8 cellular contexts compared by ENCODE assay signal in genomic region chr2:33069894-33070651, GRCh38.
A peak's percentile ranks its signal among the peaks of the same experiment; 100 is the strongest.
DNase-seq lines count a peak whose midpoint lies in the region; ATAC-seq and TF ChIP-seq lines count a peak whose summit lies in the region.

No MANE protein-coding gene starts in this region.

- peak overlapping the region in 6 of 12 donors; percentile 7 to 53 (median 34) for H3K27ac ChIP-seq in heart left ventricle
- no peak overlapping the region for H3K27ac ChIP-seq in CD8-positive, alpha-beta T cell (ENCODE audit: low read depth, low read length)

- intact Hi-C loops in activated naive CD4-positive, alpha-beta T cell treated with anti-CD3 and anti-CD28 coated beads for 36 hours (cut with micrococcal nuclease) = loop anchor here (1.0 kb wide), 1 partner anchor 251 kb away; no protein-coding TSS in a partner anchor
- intact Hi-C loops in activated CD4-positive, alpha-beta memory T cell treated with anti-CD3 and anti-CD28 coated beads for 36 hours (cut with micrococcal nuclease) = loop anchor here (1.0 to 10.0 kb wide), 2 partner anchors 251 to 525 kb away; partner anchors contain the start of gene FAM98A
- intact Hi-C loops in heart left ventricle (cut with DNase I) = loop anchor here in 1 of 10 donors (2.0 kb wide), 1 partner anchor 21 kb away; no protein-coding TSS in a partner anchor
- intact Hi-C loops in CD8-positive, alpha-beta T cell (cut with DNase I, micrococcal nuclease) = no loop called here

- in situ Hi-C loops in HAP-1 (cut with MboI; ENCODE audit: low sequenced_read_pairs) = no loop called here

- H3K4me1 Mint-ChIP-seq in activated naive CD4-positive, alpha-beta T cell treated with anti-CD3 and anti-CD28 coated beads for 36 hours (ENCODE audit: low read depth) = peaks cover 7% of the 10 kb centered on the region
- no peaks in the 10 kb centered on the region for H3K4me1 Mint-ChIP-seq in activated naive CD4-positive, alpha-beta T cell treated with anti-CD3 and anti-CD28 coated beads, Interleukin-2, amount 10 ng/mL, durations not matched to agents 7 days and 5 days
- peaks cover 4% of the 10 kb centered on the region for H3K4me1 Mint-ChIP-seq in activated CD4-positive, alpha-beta memory T cell treated with anti-CD3 and anti-CD28 coated beads for 36 hours (ENCODE audit: low read depth)
- H3K4me1 Mint-ChIP-seq in CD8-positive, alpha-beta T cell (ENCODE audit: low read depth) = no peaks in the 10 kb centered on the region

- CTCF ChIA-PET in activated naive CD4-positive, alpha-beta T cell treated with anti-CD3 and anti-CD28 coated beads for 36 hours (lab: Charles Lee) = no interaction called here
- CTCF ChIA-PET in activated naive CD4-positive, alpha-beta T cell treated with anti-CD3 and anti-CD28 coated beads, Interleukin-2, amount 10 ng/mL, durations not matched to agents 7 days and 5 days (lab: Charles Lee) = no interaction called here
- CTCF ChIA-PET in activated CD4-positive, alpha-beta memory T cell treated with anti-CD3 and anti-CD28 coated beads for 36 hours (lab: Charles Lee) = no interaction called here
- CTCF ChIA-PET in CD8-positive, alpha-beta T cell (lab: Charles Lee) = no interaction called here

- H3K27me3 ChIP-seq in heart left ventricle (no peaks in the 10 kb centered on the region), HAP-1 (ENCODE audit: low read depth) (no peaks in the 10 kb centered on the region)
- no peaks in the 10 kb centered on the region for H3K27me3 ChIP-seq in CD8-positive, alpha-beta T cell (ENCODE audit: insufficient read depth, low read length)

- POLR2A ChIA-PET in activated CD4-positive, alpha-beta memory T cell treated with anti-CD3 and anti-CD28 coated beads for 36 hours (lab: Charles Lee) = no interaction called here
- POLR2A ChIA-PET in CD8-positive, alpha-beta T cell (lab: Charles Lee) = no interaction called here

- peak; percentile 66 for DNase-seq in activated naive CD4-positive, alpha-beta T cell treated with anti-CD3 and anti-CD28 coated beads for 36 hours
- no peak for DNase-seq in activated naive CD4-positive, alpha-beta T cell treated with anti-CD3 and anti-CD28 coated beads, Interleukin-2, amount 10 ng/mL, durations not matched to agents 7 days and 5 days
- DNase-seq in activated CD4-positive, alpha-beta memory T cell treated with anti-CD3 and anti-CD28 coated beads for 36 hours = peak; percentile 77
- DNase-seq in heart left ventricle (peak in 2 of 5 donors; percentile 52 to 66), HAP-1 (ENCODE audit: low spot score in 2 of 2) (no peak)
- peak; percentile 7 for DNase-seq in stimulated activated CD4-positive, alpha-beta T cell treated with anti-CD3 and anti-CD28 coated beads, Interleukin-4, amount 100 ng/mL, for 1 hour
- DNase-seq in CD8-positive, alpha-beta T cell = no peak

- 82 to 84% (median 84%) methylated on average over 10 of the region's 10 CpGs for WGBS in heart left ventricle, 4 donors

- H3K9me3 Mint-ChIP-seq in activated naive CD4-positive, alpha-beta T cell treated with anti-CD3 and anti-CD28 coated beads for 36 hours = no peaks in the 10 kb centered on the region
- no peaks in the 10 kb centered on the region for H3K9me3 Mint-ChIP-seq in activated naive CD4-positive, alpha-beta T cell treated with anti-CD3 and anti-CD28 coated beads, Interleukin-2, amount 10 ng/mL, durations not matched to agents 7 days and 5 days
- no peaks in the 10 kb centered on the region for H3K9me3 Mint-ChIP-seq in activated CD4-positive, alpha-beta memory T cell treated with anti-CD3 and anti-CD28 coated beads for 36 hours
- H3K9me3 Mint-ChIP-seq in CD8-positive, alpha-beta T cell = no peaks in the 10 kb centered on the region

- H3K36me3 Mint-ChIP-seq in activated naive CD4-positive, alpha-beta T cell treated with anti-CD3 and anti-CD28 coated beads for 36 hours (ENCODE audit: low read depth) = no peaks in the 10 kb centered on the region
- H3K36me3 Mint-ChIP-seq in activated naive CD4-positive, alpha-beta T cell treated with anti-CD3 and anti-CD28 coated beads, Interleukin-2, amount 10 ng/mL, durations not matched to agents 7 days and 5 days = no peaks in the 10 kb centered on the region
- H3K36me3 Mint-ChIP-seq in activated CD4-positive, alpha-beta memory T cell treated with anti-CD3 and anti-CD28 coated beads for 36 hours = no peaks in the 10 kb centered on the region
- H3K36me3 Mint-ChIP-seq in CD8-positive, alpha-beta T cell = no peaks in the 10 kb centered on the region

- no peak overlapping the region for H3K4me3 Mint-ChIP-seq in activated naive CD4-positive, alpha-beta T cell treated with anti-CD3 and anti-CD28 coated beads for 36 hours
- H3K4me3 Mint-ChIP-seq in activated naive CD4-positive, alpha-beta T cell treated with anti-CD3 and anti-CD28 coated beads, Interleukin-2, amount 10 ng/mL, durations not matched to agents 7 days and 5 days = no peak overlapping the region
- H3K4me3 Mint-ChIP-seq in activated CD4-positive, alpha-beta memory T cell treated with anti-CD3 and anti-CD28 coated beads for 36 hours = no peak overlapping the region
- H3K4me3 Mint-ChIP-seq in CD8-positive, alpha-beta T cell = no peak overlapping the region

- H3K36me3 ChIP-seq in heart left ventricle = no peaks in the 10 kb centered on the region
- H3K36me3 ChIP-seq in HAP-1 (replicated peaks) = no peaks in the 10 kb centered on the region
- H3K36me3 ChIP-seq in CD8-positive, alpha-beta T cell (ENCODE audit: insufficient read depth, low read length) = no peaks in the 10 kb centered on the region

- H3K4me1 ChIP-seq in heart left ventricle (peaks cover 0 to 29% (median 12%) of the 10 kb centered on the region in 12 donors), HAP-1 (no peaks in the 10 kb centered on the region)
- no peaks in the 10 kb centered on the region for H3K4me1 ChIP-seq in CD8-positive, alpha-beta T cell (ENCODE audit: insufficient read depth, low read length)

- H3K27me3 Mint-ChIP-seq in activated naive CD4-positive, alpha-beta T cell treated with anti-CD3 and anti-CD28 coated beads for 36 hours (ENCODE audit: low read depth) = peaks cover 16% of the 10 kb centered on the region
- H3K27me3 Mint-ChIP-seq in activated naive CD4-positive, alpha-beta T cell treated with anti-CD3 and anti-CD28 coated beads, Interleukin-2, amount 10 ng/mL, durations not matched to agents 7 days and 5 days = no peaks in the 10 kb centered on the region
- H3K27me3 Mint-ChIP-seq in activated CD4-positive, alpha-beta memory T cell treated with anti-CD3 and anti-CD28 coated beads for 36 hours = peaks cover 14% of the 10 kb centered on the region
- peaks cover 4% of the 10 kb centered on the region for H3K27me3 Mint-ChIP-seq in CD8-positive, alpha-beta T cell (ENCODE audit: low read depth)

- TF ChIP-seq POLR2A in heart left ventricle (IDR thresholded peaks at IDR 0.05) = no peak

- H3K27ac Mint-ChIP-seq in activated naive CD4-positive, alpha-beta T cell treated with anti-CD3 and anti-CD28 coated beads for 36 hours = no peak overlapping the region
- no peak overlapping the region for H3K27ac Mint-ChIP-seq in activated naive CD4-positive, alpha-beta T cell treated with anti-CD3 and anti-CD28 coated beads, Interleukin-2, amount 10 ng/mL, durations not matched to agents 7 days and 5 days
- no peak overlapping the region for H3K27ac Mint-ChIP-seq in activated CD4-positive, alpha-beta memory T cell treated with anti-CD3 and anti-CD28 coated beads for 36 hours
- H3K27ac Mint-ChIP-seq in CD8-positive, alpha-beta T cell = no peak overlapping the region

- no peak overlapping the region for H3K4me3 ChIP-seq in heart left ventricle
- H3K4me3 ChIP-seq in HAP-1 = no peak overlapping the region
- no peak overlapping the region for H3K4me3 ChIP-seq in CD8-positive, alpha-beta T cell (ENCODE audit: low read depth, low read length)

- no peak for TF ChIP-seq CTCF in heart left ventricle (IDR thresholded peaks at IDR 0.05)
- TF ChIP-seq CTCF in CD8-positive, alpha-beta T cell (IDR thresholded peaks at IDR 0.05) = no peak

- ATAC-seq in heart left ventricle = peak; percentile 56 to 96 (median 85)
- ATAC-seq in GM21367 (IDR thresholded peaks at IDR 0.05; ENCODE audit: unreplicated experiment) = no peak
- no peak for ATAC-seq in CD8-positive, alpha-beta T cell

- H3K9me3 ChIP-seq in heart left ventricle (no peaks in the 10 kb centered on the region), HAP-1 (no peaks in the 10 kb centered on the region)
- no peaks in the 10 kb centered on the region for H3K9me3 ChIP-seq in CD8-positive, alpha-beta T cell (ENCODE audit: low read length)

Comparison
In these comparisons a context has a peak if more than half of its experiments do, and no peak if none do; other contexts are left out.
1. DNase-seq: peak in activated naive CD4-positive, alpha-beta T cell treated with anti-CD3 and anti-CD28 coated beads for 36 hours (single experiment), activated CD4-positive, alpha-beta memory T cell treated with anti-CD3 and anti-CD28 coated beads for 36 hours (single experiment) and stimulated activated CD4-positive, alpha-beta T cell treated with anti-CD3 and anti-CD28 coated beads, Interleukin-4, amount 100 ng/mL, for 1 hour (single experiment); none in activated naive CD4-positive, alpha-beta T cell treated with anti-CD3 and anti-CD28 coated beads, Interleukin-2, amount 10 ng/mL, durations not matched to agents 7 days and 5 days (single experiment), HAP-1 (0 of 2) and CD8-positive, alpha-beta T cell (0 of 7).
2. ATAC-seq: peak in heart left ventricle (4 of 4); none in GM21367 (single experiment) and CD8-positive, alpha-beta T cell (single experiment).
3. intact Hi-C loops: an anchor here in activated naive CD4-positive, alpha-beta T cell treated with anti-CD3 and anti-CD28 coated beads for 36 hours (1.0 kb wide) and activated CD4-positive, alpha-beta memory T cell treated with anti-CD3 and anti-CD28 coated beads for 36 hours (1.0 to 10.0 kb wide); none called in CD8-positive, alpha-beta T cell.